ENCODE assay signal across 8 cellular contexts in the genomic region with DNA sequence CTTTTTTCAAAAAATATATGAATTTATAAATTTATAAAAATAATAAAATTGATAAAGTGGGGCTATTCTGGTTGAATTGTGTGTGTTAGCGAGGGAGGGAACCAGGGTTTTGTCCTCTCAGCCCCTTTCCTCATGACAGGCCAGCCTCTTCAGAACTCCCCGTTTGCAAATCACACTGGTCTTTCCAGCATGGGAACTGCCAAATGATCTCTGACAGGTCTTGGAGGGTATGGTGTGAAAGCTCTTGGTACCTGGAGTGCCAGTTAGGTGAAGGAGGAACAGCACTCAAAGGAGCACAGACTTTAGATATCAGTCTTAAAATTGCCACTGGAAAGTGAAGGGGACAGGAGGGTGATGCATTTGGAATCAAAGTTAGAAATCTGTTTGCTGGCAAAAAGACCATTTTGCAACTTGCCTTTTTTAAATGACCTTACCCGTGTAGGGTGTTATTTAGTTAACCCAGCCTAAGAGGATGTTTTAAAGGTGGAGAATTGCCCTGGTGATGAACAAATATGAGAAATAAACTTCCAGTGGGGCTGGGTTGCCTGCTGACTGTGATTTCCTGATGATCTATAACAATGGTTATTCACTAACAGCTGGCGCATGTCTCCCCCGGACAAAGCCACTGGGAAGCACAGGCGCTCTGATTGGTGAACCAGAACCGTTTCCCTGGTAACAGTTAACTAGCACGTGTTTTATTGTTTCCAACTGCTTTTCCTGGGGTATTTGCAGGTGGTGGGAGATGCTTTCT.
DNase-seq lines count a peak whose midpoint lies in the region; ATAC-seq and TF ChIP-seq lines count a peak whose summit lies in the region.

No MANE protein-coding gene starts in this region.

- H3K9ac ChIP-seq in endodermal cell (ENCODE audit: extremely low read depth, low read length, poor library complexity, severe bottlenecking): no peak overlapping the region

- no peaks in the 10 kb centered on the region for H3K9me3 Mint-ChIP-seq in endodermal cell
- H3K9me3 Mint-ChIP-seq in activated T-cell treated with anti-CD3 and anti-CD28 coated beads, Interleukin-2, amount 50 U/mL, for 72 hours: no peaks in the 10 kb centered on the region

- no peaks in the 10 kb centered on the region for H3K36me3 Mint-ChIP-seq in endodermal cell (ENCODE audit: low read depth)
- no peaks in the 10 kb centered on the region for H3K36me3 Mint-ChIP-seq in activated T-cell treated with anti-CD3 and anti-CD28 coated beads, Interleukin-2, amount 50 U/mL, for 72 hours (ENCODE audit: insufficient read depth in 2 of 2)

- no peak overlapping the region for H3K4me3 ChIP-seq in endodermal cell (ENCODE audit: low read length)
- no peak overlapping the region for H3K4me3 ChIP-seq in stomach

- TF ChIP-seq POLR2A in stomach (IDR thresholded peaks at IDR 0.05): no peak

- H3K9me3 ChIP-seq in endodermal cell (ENCODE audit: control insufficient read depth, low read length) (no peaks in the 10 kb centered on the region), stomach (no peaks in the 10 kb centered on the region)

- H3K4me1 ChIP-seq in endodermal cell (ENCODE audit: control insufficient read depth, insufficient read depth, low read length): no peaks in the 10 kb centered on the region
- H3K4me1 ChIP-seq in stomach: peaks cover 0 to 7% (median 0%) of the 10 kb centered on the region in 4 donors

- H3K27ac ChIP-seq in endodermal cell (ENCODE audit: low read depth, low read length) (peak overlapping the region; percentile 36), stomach (no peak overlapping the region)

- H3K27me3 ChIP-seq in endodermal cell (ENCODE audit: control insufficient read depth, insufficient read depth, low read length, poor library complexity, severe bottlenecking) (peaks cover 15% of the 10 kb centered on the region), stomach (no peaks in the 10 kb centered on the region)

- intact Hi-C loops in stomach (cut with DNase I; ENCODE audit: low total_unique reads): no loop called here

- no peaks in the 10 kb centered on the region for H3K27me3 Mint-ChIP-seq in endodermal cell (ENCODE audit: insufficient read depth)
- no peaks in the 10 kb centered on the region for H3K27me3 Mint-ChIP-seq in activated T-cell treated with anti-CD3 and anti-CD28 coated beads, Interleukin-2, amount 50 U/mL, for 72 hours (ENCODE audit: low read depth)

- no peak overlapping the region for H3K27ac Mint-ChIP-seq in endodermal cell
- no peak overlapping the region for H3K27ac Mint-ChIP-seq in activated T-cell treated with anti-CD3 and anti-CD28 coated beads, Interleukin-2, amount 50 U/mL, for 72 hours

- peak; percentile 60 for DNase-seq in DMS79 (lab: John Stamatoyannopoulos, UW)
- DNase-seq in NCI-H446 treated with DMSO at 0.1 percent for 48 hours (lab: John Stamatoyannopoulos, UW): peak; percentile 66
- peak; percentile 86 for DNase-seq in endodermal cell
- peak; percentile 29 for DNase-seq in middle frontal gyrus (ENCODE audit: extremely low spot score, low spot score)
- DNase-seq in stomach: no peak
- no peak for DNase-seq in activated T-cell treated with anti-CD3 and anti-CD28 coated beads, Interleukin-2, amount 50 U/mL, for 72 hours
- DNase-seq in NCI-H1048 (lab: John Stamatoyannopoulos, UW): no peak

- TF ChIP-seq EP300 in stomach (IDR thresholded peaks at IDR 0.05): no peak

- H3K4me1 Mint-ChIP-seq in endodermal cell: peaks cover 2% of the 10 kb centered on the region
- no peaks in the 10 kb centered on the region for H3K4me1 Mint-ChIP-seq in activated T-cell treated with anti-CD3 and anti-CD28 coated beads, Interleukin-2, amount 50 U/mL, for 72 hours (ENCODE audit: low read depth)

- no peak for TF ChIP-seq CTCF in endodermal cell (conservative IDR thresholded peaks at IDR 0.05)
- no peak for TF ChIP-seq CTCF in stomach (IDR thresholded peaks at IDR 0.05)

- 26 to 33% methylated on average over 1 to 8 of the region's 8 CpGs for WGBS in endodermal cell (ENCODE audit: insufficient coverage in 1 of 2, insufficient read length in 1 of 2), 2 experiments
- WGBS in stomach, 5 donors: 21 to 27% (median 26%) methylated on average over 8 of the region's 8 CpGs

- no peak overlapping the region for H3K4me3 Mint-ChIP-seq in endodermal cell
- no peak overlapping the region for H3K4me3 Mint-ChIP-seq in activated T-cell treated with anti-CD3 and anti-CD28 coated beads, Interleukin-2, amount 50 U/mL, for 72 hours

- no peaks in the 10 kb centered on the region for H3K36me3 ChIP-seq in endodermal cell (ENCODE audit: control insufficient read depth, insufficient read depth, low read length)
- H3K36me3 ChIP-seq in stomach: no peaks in the 10 kb centered on the region

- ATAC-seq in esophagus mucosa: no peak
- no peak for ATAC-seq in activated T-cell treated with anti-CD3 and anti-CD28 coated beads, Interleukin-2, amount 50 U/mL, for 72 hours (replicated peaks in 1 of 2)

Comparison
In these comparisons a context has a peak if more than half of its experiments do, and no peak if none do; other contexts are left out.
1. DNase-seq: peak in DMS79 (single experiment), NCI-H446 treated with DMSO at 0.1 percent for 48 hours (single experiment), endodermal cell (single experiment) and middle frontal gyrus (single experiment); none in stomach (single experiment), activated T-cell treated with anti-CD3 and anti-CD28 coated beads, Interleukin-2, amount 50 U/mL, for 72 hours (0 of 2) and NCI-H1048 (single experiment).